In the genomic region with DNA sequence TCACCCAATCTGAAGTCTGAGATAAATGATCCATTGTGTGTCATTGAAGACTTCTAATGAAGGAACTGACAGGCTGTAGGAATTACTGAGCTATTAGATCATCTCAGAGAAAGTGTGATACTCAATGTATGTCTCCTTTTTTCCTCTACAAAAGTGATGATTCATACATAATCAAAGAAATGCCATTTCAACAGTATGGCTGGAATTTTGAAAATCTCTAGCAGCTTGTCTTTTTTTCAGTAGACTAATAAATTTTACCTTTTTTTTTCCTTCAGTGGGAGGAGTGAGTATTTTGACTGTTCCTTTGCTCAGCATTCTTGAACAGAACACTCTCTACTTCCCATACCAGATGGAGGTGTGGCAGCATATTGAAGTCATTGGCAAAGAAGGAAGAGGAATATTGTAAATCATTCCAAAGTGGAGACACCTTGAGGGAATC, we compare ENCODE assay signal across 14 cellular contexts.
DNase-seq lines count a peak whose midpoint lies in the region; ATAC-seq, FAIRE-seq and TF ChIP-seq lines count a peak whose summit lies in the region.
"Had no signal": no experiment of that assay in that cellular context is flagged by ENCODE, and none has a peak within 500 bp of the region (broad histone marks: within the 10 kb centered on the region; RNA-seq: fewer than 3 reads in every experiment).

No MANE protein-coding gene starts in this region.

- H3K9me3 ChIP-seq in gastrocnemius medialis: no peaks in the 10 kb centered on the region
- H3K9me3 ChIP-seq in neural progenitor cell (ENCODE audit: low read depth): no peaks in the 10 kb centered on the region
- H3K9me3 ChIP-seq: MG63, thoracic aorta had no signal

- no peak overlapping the region for H3K4me2 ChIP-seq in neural progenitor cell

- H3K4me3 ChIP-seq in astrocyte of the spinal cord (ENCODE audit: low read depth, low read length) (no peak overlapping the region), gastrocnemius medialis (no peak overlapping the region), neural progenitor cell (no peak overlapping the region)
- H3K4me3 ChIP-seq: MG63, thoracic aorta had no signal

- H3K9me3 Mint-ChIP-seq in HFFc6 (no peaks in the 10 kb centered on the region), neural progenitor cell (no peaks in the 10 kb centered on the region)

- TF ChIP-seq CTCF in HFFc6 (IDR thresholded peaks at IDR 0.05) (no peak), astrocyte of the spinal cord (IDR thresholded peaks at IDR 0.05; ENCODE audit: low read depth, low read length) (no peak), gastrocnemius medialis (IDR thresholded peaks at IDR 0.05 in 4 of 5, conservative IDR thresholded peaks at IDR 0.05 in 1 of 5) (no peak), neural progenitor cell (IDR thresholded peaks at IDR 0.05) (no peak)

- FAIRE-seq in GM19239 (lab: Jason Lieb, UNC): no peak
- FAIRE-seq: A204.1 had no signal

- H3K36me3 Mint-ChIP-seq in HFFc6 (ENCODE audit: low read depth): no peaks in the 10 kb centered on the region
- no peaks in the 10 kb centered on the region for H3K36me3 Mint-ChIP-seq in neural progenitor cell

- H3K9ac ChIP-seq in neural progenitor cell: no peak overlapping the region

- H3K79me2 ChIP-seq in neural progenitor cell (ENCODE audit: low read depth): no peaks in the 10 kb centered on the region

- DNase-seq in A172 (ENCODE audit: low spot score) (peak; percentile 60), HFFc6 (peak; percentile 59), astrocyte of the spinal cord (ENCODE audit: low read depth, low spot score) (peak; percentile 52), kidney tubule cell (ENCODE audit: low spot score) (peak; percentile 72), gastrocnemius medialis (no peak), GM19239 (ENCODE audit: insufficient read length, low spot score) (no peak), NCI-H2227 (lab: John Stamatoyannopoulos, UW; ENCODE audit: unreplicated experiment) (no peak), neural progenitor cell (ENCODE audit: low spot score) (no peak)
- DNase-seq: activated CD8-positive, alpha-beta memory T cell treated with anti-CD3 and anti-CD28 coated beads, Interleukin-2, amount 50 U/mL, for 48 hours; amygdala; DND-41; MG63 had no signal

- no peak overlapping the region for H3K27ac ChIP-seq in gastrocnemius medialis
- no peak overlapping the region for H3K27ac ChIP-seq in neural progenitor cell
- H3K27ac ChIP-seq: thoracic aorta had no signal

- H3K4me1 Mint-ChIP-seq in HFFc6 (ENCODE audit: low read depth) (peaks cover 19% of the 10 kb centered on the region), neural progenitor cell (no peaks in the 10 kb centered on the region)

- H3K4me3 Mint-ChIP-seq in HFFc6 (peak overlapping the region; percentile 31), neural progenitor cell (no peak overlapping the region)

- no peaks in the 10 kb centered on the region for H3F3A ChIP-seq in neural progenitor cell (ENCODE audit: low read depth)

- no peak for TF ChIP-seq POLR2A in gastrocnemius medialis (IDR thresholded peaks at IDR 0.05)

- H3K27ac Mint-ChIP-seq in HFFc6 (peak overlapping the region; percentile 65), neural progenitor cell (no peak overlapping the region)

- H4K20me1 ChIP-seq in neural progenitor cell (ENCODE audit: low read depth): no peaks in the 10 kb centered on the region

- no peaks in the 10 kb centered on the region for H3K27me3 Mint-ChIP-seq in HFFc6 (ENCODE audit: insufficient read depth)
- no peaks in the 10 kb centered on the region for H3K27me3 Mint-ChIP-seq in neural progenitor cell (ENCODE audit: insufficient read depth, low read depth)

- H3K36me3 ChIP-seq in gastrocnemius medialis (no peaks in the 10 kb centered on the region), neural progenitor cell (no peaks in the 10 kb centered on the region)
- H3K36me3 ChIP-seq: MG63, thoracic aorta had no signal

- no peak for ATAC-seq in gastrocnemius medialis

- no peak overlapping the region for H2AFZ ChIP-seq in neural progenitor cell (replicated peaks)

- H3K4me1 ChIP-seq in gastrocnemius medialis: no peaks in the 10 kb centered on the region
- no peaks in the 10 kb centered on the region for H3K4me1 ChIP-seq in neural progenitor cell

- intact Hi-C loops in gastrocnemius medialis (cut with DNase I; ENCODE audit: low total_unique reads): no loop called here

- H3K27me3 ChIP-seq in gastrocnemius medialis (no peaks in the 10 kb centered on the region), neural progenitor cell (no peaks in the 10 kb centered on the region)
- H3K27me3 ChIP-seq: MG63 had no signal

- in situ Hi-C loops in astrocyte of the spinal cord (cut with HindIII; ENCODE audit: low sequenced_read_pairs) (no loop called here), gastrocnemius medialis (cut with MboI; ENCODE audit: low sequenced_read_pairs in 4 of 4) (no loop called here)

Comparison
In these comparisons a context has a peak if more than half of its experiments do, and no peak if none do; other contexts are left out.
1. DNase-seq: peak in A172 (single experiment), HFFc6 (single experiment), astrocyte of the spinal cord (single experiment) and kidney tubule cell (single experiment); none in gastrocnemius medialis (0 of 2), GM19239 (single experiment), NCI-H2227 (single experiment) and neural progenitor cell (single experiment).